Comparison of ENCODE assay signal across 8 cellular contexts in genomic region chr5:17216974-17217325, GRCh38. TPM values are rescaled to one million over a fixed set of nuclear protein-coding genes. Genes with fewer than 3 reads are reported as not detected.
A peak's percentile ranks its signal among the peaks of the same experiment; 100 is the strongest.
DNase-seq lines count a peak whose midpoint lies in the region; ATAC-seq and TF ChIP-seq lines count a peak whose summit lies in the region.

No MANE protein-coding gene starts in this region.

- intact Hi-C loops in activated T-helper 1 cell treated with anti-CD3 and anti-CD28 coated beads, Interleukin-12 subunit alpha, Interleukin-12 subunit beta, Interleukin-2, Interleukin-4 antibody, amounts not matched to agents 30 ng/mL and 10 ng/mL and 1 ng/mL, durations not matched to agents 14 hours and 24 hours and 36 hours (cut with micrococcal nuclease): no loop called here
- intact Hi-C loops in posterior vena cava (cut with DNase I): loop anchor here in 1 of 2 donors (10.0 kb wide), 1 partner anchor 1068 kb away; no protein-coding TSS in a partner anchor

- H3K4me3 Mint-ChIP-seq in activated T-helper 1 cell treated with anti-CD3 and anti-CD28 coated beads, Interleukin-12 subunit alpha, Interleukin-12 subunit beta, Interleukin-2, Interleukin-4 antibody, amounts not matched to agents 30 ng/mL and 10 ng/mL and 1 ng/mL, durations not matched to agents 14 hours and 24 hours and 36 hours: peak overlapping the region; percentile 64
- H3K4me3 Mint-ChIP-seq in stimulated activated effector memory CD8-positive, alpha-beta T cell treated with anti-CD3 and anti-CD28 coated beads, Interleukin-12 subunit alpha, Interleukin-12 subunit beta, amount 100 ng/mL, for 72 hours: peak overlapping the region; percentile 41

- ATAC-seq in stimulated activated effector memory CD8-positive, alpha-beta T cell treated with anti-CD3 and anti-CD28 coated beads, Interleukin-12 subunit alpha, Interleukin-12 subunit beta, amount 100 ng/mL, for 72 hours: no peak
- no peak for ATAC-seq in GM18498 (IDR thresholded peaks at IDR 0.05; ENCODE audit: unreplicated experiment)

- H3K9me3 Mint-ChIP-seq in activated T-helper 1 cell treated with anti-CD3 and anti-CD28 coated beads, Interleukin-12 subunit alpha, Interleukin-12 subunit beta, Interleukin-2, Interleukin-4 antibody, amounts not matched to agents 30 ng/mL and 10 ng/mL and 1 ng/mL, durations not matched to agents 14 hours and 24 hours and 36 hours: no peaks in the 10 kb centered on the region
- H3K9me3 Mint-ChIP-seq in stimulated activated effector memory CD8-positive, alpha-beta T cell treated with anti-CD3 and anti-CD28 coated beads, Interleukin-12 subunit alpha, Interleukin-12 subunit beta, amount 100 ng/mL, for 72 hours: no peaks in the 10 kb centered on the region

- peaks cover 3% of the 10 kb centered on the region for H3K36me3 Mint-ChIP-seq in activated T-helper 1 cell treated with anti-CD3 and anti-CD28 coated beads, Interleukin-12 subunit alpha, Interleukin-12 subunit beta, Interleukin-2, Interleukin-4 antibody, amounts not matched to agents 30 ng/mL and 10 ng/mL and 1 ng/mL, durations not matched to agents 14 hours and 24 hours and 36 hours (ENCODE audit: low read depth)
- H3K36me3 Mint-ChIP-seq in stimulated activated effector memory CD8-positive, alpha-beta T cell treated with anti-CD3 and anti-CD28 coated beads, Interleukin-12 subunit alpha, Interleukin-12 subunit beta, amount 100 ng/mL, for 72 hours: peaks cover 6% of the 10 kb centered on the region

- DNase-seq in AG04449 (ENCODE audit: low read depth, low spot score) (no peak), HEK293T (ENCODE audit: extremely low spot score) (peak; percentile 11), posterior vena cava (ENCODE audit: low spot score) (no peak)
- no peak for DNase-seq in activated T-helper 1 cell treated with anti-CD3 and anti-CD28 coated beads, Interleukin-12 subunit alpha, Interleukin-12 subunit beta, Interleukin-2, Interleukin-4 antibody, amounts not matched to agents 30 ng/mL and 10 ng/mL and 1 ng/mL, durations not matched to agents 14 hours and 24 hours and 36 hours (ENCODE audit: low spot score)
- no peak for DNase-seq in stimulated activated effector memory CD8-positive, alpha-beta T cell treated with anti-CD3 and anti-CD28 coated beads, Interleukin-12 subunit alpha, Interleukin-12 subunit beta, amount 100 ng/mL, for 72 hours (ENCODE audit: low spot score in 2 of 2)
- DNase-seq in central memory CD4-positive, alpha-beta T cell: no peak

- POLR2A ChIA-PET in AG04449 (lab: Yijun Ruan, JAX) (interaction anchor here (0.6 to 2.3 kb wide), 2 partner anchors 22 to 480 kb away, joined by 4 to 7 read pairs; no protein-coding TSS in a partner anchor), HEK293T (lab: Yijun Ruan, JAX) (interaction anchor here (0.7 to 2.6 kb wide), 6 partner anchors 87 to 232 kb away, joined by 3 to 9 read pairs (median 4); no protein-coding TSS in a partner anchor)

- no peak for TF ChIP-seq CTCF in AG04449 (IDR thresholded peaks at IDR 0.05; ENCODE audit: insufficient read depth, low read length, missing control alignments)

- peaks cover 40% of the 10 kb centered on the region for H3K27me3 Mint-ChIP-seq in activated T-helper 1 cell treated with anti-CD3 and anti-CD28 coated beads, Interleukin-12 subunit alpha, Interleukin-12 subunit beta, Interleukin-2, Interleukin-4 antibody, amounts not matched to agents 30 ng/mL and 10 ng/mL and 1 ng/mL, durations not matched to agents 14 hours and 24 hours and 36 hours (ENCODE audit: insufficient read depth)

- CTCF ChIA-PET in AG04449 (lab: Yijun Ruan, JAX): interaction anchor here (0.8 to 5.3 kb wide), 34 partner anchors 10 to 1113 kb away, joined by 3 to 184 read pairs (median 4); no protein-coding TSS in a partner anchor
- CTCF ChIA-PET in HEK293T (lab: Yijun Ruan, JAX): interaction anchor here (0.7 to 3.8 kb wide), 14 partner anchors 12 to 1474 kb away, joined by 3 to 41 read pairs (median 6); no protein-coding TSS in a partner anchor

- peaks cover 8% of the 10 kb centered on the region for H3K4me1 Mint-ChIP-seq in activated T-helper 1 cell treated with anti-CD3 and anti-CD28 coated beads, Interleukin-12 subunit alpha, Interleukin-12 subunit beta, Interleukin-2, Interleukin-4 antibody, amounts not matched to agents 30 ng/mL and 10 ng/mL and 1 ng/mL, durations not matched to agents 14 hours and 24 hours and 36 hours (ENCODE audit: low read depth)
- peaks cover 6% of the 10 kb centered on the region for H3K4me1 Mint-ChIP-seq in stimulated activated effector memory CD8-positive, alpha-beta T cell treated with anti-CD3 and anti-CD28 coated beads, Interleukin-12 subunit alpha, Interleukin-12 subunit beta, amount 100 ng/mL, for 72 hours

- H3K4me3 ChIP-seq in AG04449 (ENCODE audit: low read depth, low read length) (peak overlapping the region; percentile 95), iPS-11a (ENCODE audit: low read depth, low read length) (peak overlapping the region; percentile 52)

- H3K27ac Mint-ChIP-seq in activated T-helper 1 cell treated with anti-CD3 and anti-CD28 coated beads, Interleukin-12 subunit alpha, Interleukin-12 subunit beta, Interleukin-2, Interleukin-4 antibody, amounts not matched to agents 30 ng/mL and 10 ng/mL and 1 ng/mL, durations not matched to agents 14 hours and 24 hours and 36 hours: no peak overlapping the region
- H3K27ac Mint-ChIP-seq in stimulated activated effector memory CD8-positive, alpha-beta T cell treated with anti-CD3 and anti-CD28 coated beads, Interleukin-12 subunit alpha, Interleukin-12 subunit beta, amount 100 ng/mL, for 72 hours: no peak overlapping the region

TF ChIP-seq in HEK293T, 16 proteins besides CTCF, POLR2A, EP300 and RAD21:
- TF ChIP-seq NFRKB (IDR thresholded peaks at IDR 0.05) (no peak), HDGF (IDR thresholded peaks at IDR 0.05; ENCODE audit: borderline replicate concordance) (no peak), FOXK2 (IDR thresholded peaks at IDR 0.05) (no peak), SP1 (IDR thresholded peaks at IDR 0.05) (no peak), PKNOX1 (IDR thresholded peaks at IDR 0.05) (no peak), BHLHE40 (IDR thresholded peaks at IDR 0.05; ENCODE audit: borderline replicate concordance) (no peak)

RNA-seq across cellular contexts. Expression of gene BASP1, which starts 0.5 kb away (rescaled TPM):
- 1.0 and 1.5 TPM in 2 replicates for total RNA-seq in activated T-helper 1 cell treated with anti-CD3 and anti-CD28 coated beads, Interleukin-12 subunit alpha, Interleukin-12 subunit beta, Interleukin-2, Interleukin-4 antibody, amounts not matched to agents 30 ng/mL and 10 ng/mL and 1 ng/mL, durations not matched to agents 14 hours and 24 hours and 36 hours
- total RNA-seq in posterior vena cava: 10 to 100 TPM; 25.2 to 31.4 TPM

Comparison
In these comparisons a context has a peak if more than half of its experiments do, and no peak if none do; other contexts are left out.
1. RNA of gene BASP1, which starts 0.5 kb away (total RNA-seq): 25.2 to 31.4 TPM in posterior vena cava; 1.0 to 1.5 TPM in activated T-helper 1 cell treated with anti-CD3 and anti-CD28 coated beads, Interleukin-12 subunit alpha, Interleukin-12 subunit beta, Interleukin-2, Interleukin-4 antibody, amounts not matched to agents 30 ng/mL and 10 ng/mL and 1 ng/mL, durations not matched to agents 14 hours and 24 hours and 36 hours; every median in the first group is over 10 times any median in the second.